Comparison of ENCODE assay signal across 24 cellular contexts in genomic region chr14:59959663-59960062, GRCh38.
DNase-seq lines count a peak whose midpoint lies in the region; FAIRE-seq and TF ChIP-seq lines count a peak whose summit lies in the region.
"Had no signal": no experiment of that assay in that cellular context is flagged by ENCODE, and none has a peak within 500 bp of the region (broad histone marks: within the 10 kb centered on the region; RNA-seq: fewer than 3 reads in every experiment).

No MANE protein-coding gene starts in this region.

- H3K4me1 ChIP-seq in subcutaneous abdominal adipose tissue (ENCODE audit: control insufficient read depth in 5 of 5, insufficient read depth in 5 of 5, low read length in 5 of 5) = peaks cover 0 to 32% (median 4%) of the 10 kb centered on the region in 5 donors
- H3K4me1 ChIP-seq: A549, BE2C had no signal

- FAIRE-seq in HTR-8/SVneo (lab: Jason Lieb, UNC) = peak; percentile 81
- FAIRE-seq: A549, D721Med, GM12878, GM19239 had no signal

- H3K36me3 ChIP-seq in subcutaneous abdominal adipose tissue (ENCODE audit: control insufficient read depth in 5 of 5, insufficient read depth in 5 of 5, low read length in 5 of 5) = no peaks in the 10 kb centered on the region
- H3K36me3 ChIP-seq: BE2C; BLaER1 treated with 17β-estradiol and CSF1 and Interleukin-3, amounts not matched to agents 10 nM and 100 nM had no signal

- H3K9me3 ChIP-seq in subcutaneous abdominal adipose tissue (ENCODE audit: control insufficient read depth in 5 of 5, low read length in 5 of 5) = peaks cover 0 to 22% (median 3%) of the 10 kb centered on the region in 5 donors
- H3K9me3 ChIP-seq: A549, BE2C had no signal

- DNase-seq in HTR-8/SVneo (ENCODE audit: insufficient read length, low spot score) (no peak), left kidney (ENCODE audit: low read depth, low spot score) (peak; percentile 72), NCI-H510A treated with DMSO at 0.1 percent for 48 hours (lab: John Stamatoyannopoulos, UW) (no peak), NCI-H69 (lab: John Stamatoyannopoulos, UW) (no peak), MV-4-11 (lab: John Stamatoyannopoulos, UW) (no peak)
- DNase-seq: 8988T; ACHN; AML-193; BE2C; CD4-positive, alpha-beta T cell; CD8-positive, alpha-beta memory T cell; DMS 273 treated with DMSO at 0.1 percent for 48 hours; DMS79; EL; GDM1; H9 had no signal

- peak overlapping the region in 1 of 5 donors; percentile 3 for H3K9ac ChIP-seq in subcutaneous abdominal adipose tissue (ENCODE audit: low read length in 5 of 5)
- H3K9ac ChIP-seq: BLaER1 treated with 17β-estradiol and CSF1 and Interleukin-3, amounts not matched to agents 10 nM and 100 nM had no signal

- peak overlapping the region in 1 of 5 donors; percentile 31 for H3K4me3 ChIP-seq in subcutaneous abdominal adipose tissue (ENCODE audit: low read depth in 1 of 5, low read length in 5 of 5)
- H3K4me3 ChIP-seq: A549; BLaER1 treated with 17β-estradiol and CSF1 and Interleukin-3, amounts not matched to agents 10 nM and 100 nM; GM12878; GM23338 had no signal

- no peak for TF ChIP-seq CTCF in VCaP (conservative IDR thresholded peaks at IDR 0.05)

- H3K27me3 ChIP-seq in subcutaneous abdominal adipose tissue (ENCODE audit: control insufficient read depth in 5 of 5, insufficient read depth in 4 of 5, low read length in 5 of 5) = no peaks in the 10 kb centered on the region
- H3K27me3 ChIP-seq: BE2C; BLaER1 treated with 17β-estradiol and CSF1 and Interleukin-3, amounts not matched to agents 10 nM and 100 nM had no signal

- H3K27ac ChIP-seq in VCaP = peak overlapping the region; percentile 96
- peak overlapping the region; percentile 42 for H3K27ac ChIP-seq in subcutaneous abdominal adipose tissue (ENCODE audit: low read depth, low read length)
- H3K27ac ChIP-seq: A549; BLaER1 treated with 17β-estradiol and CSF1 and Interleukin-3, amounts not matched to agents 10 nM and 100 nM had no signal
